12 cellular contexts compared by ENCODE assay signal in genomic region chr17:78366109-78366848, GRCh38. TPM values are rescaled to one million over a fixed set of nuclear protein-coding genes. Genes with fewer than 3 reads are reported as not detected.
DNase-seq lines count a peak whose midpoint lies in the region; ATAC-seq and TF ChIP-seq lines count a peak whose summit lies in the region.
"Had no signal": no experiment of that assay in that cellular context is flagged by ENCODE, and none has a peak within 500 bp of the region (broad histone marks: within the 10 kb centered on the region; RNA-seq: fewer than 3 reads in every experiment).

No MANE protein-coding gene starts in this region.

- intact Hi-C loops in heart left ventricle (cut with DNase I) (no loop called here), prostate gland (cut with DNase I) (no loop called here)
- intact Hi-C loops in CD4-positive, alpha-beta T cell (cut with DNase I, micrococcal nuclease): loop anchor here in 1 of 2 experiments (10.0 kb wide), 1 partner anchor 241 kb away; the partner anchor contains the start of gene TMC6

- POLR2A ChIA-PET in CD4-positive, alpha-beta T cell (lab: Charles Lee): no interaction called here

- no peaks in the 10 kb centered on the region for H3K9me3 ChIP-seq in Peyer's patch
- no peaks in the 10 kb centered on the region for H3K9me3 ChIP-seq in heart left ventricle
- no peaks in the 10 kb centered on the region for H3K9me3 ChIP-seq in prostate gland
- no peaks in the 10 kb centered on the region for H3K9me3 ChIP-seq in CD4-positive, alpha-beta T cell (ENCODE audit: control insufficient read depth, low read length)
- H3K9me3 ChIP-seq: neutrophil had no signal

- no peak for TF ChIP-seq POLR2A in Peyer's patch (IDR thresholded peaks at IDR 0.05)
- no peak for TF ChIP-seq POLR2A in heart left ventricle (IDR thresholded peaks at IDR 0.05)
- TF ChIP-seq POLR2A in prostate gland (IDR thresholded peaks at IDR 0.05): no peak

- peak in 3 of 4 donors; percentile 23 to 51 (median 44) for ATAC-seq in heart left ventricle
- no peak for ATAC-seq in HG02571 (IDR thresholded peaks at IDR 0.05; ENCODE audit: unreplicated experiment)
- ATAC-seq in HG03039 (IDR thresholded peaks at IDR 0.05; ENCODE audit: unreplicated experiment): no peak
- no peak for ATAC-seq in CD4-positive, alpha-beta T cell (ENCODE audit: poor library complexity)
- ATAC-seq: CD8-positive, alpha-beta T cell had no signal

- H3K4me3 Mint-ChIP-seq in CD4-positive, alpha-beta T cell: no peak overlapping the region
- H3K4me3 Mint-ChIP-seq: CD8-positive, alpha-beta T cell had no signal

- H3K36me3 ChIP-seq in Peyer's patch (no peaks in the 10 kb centered on the region), heart left ventricle (no peaks in the 10 kb centered on the region), prostate gland (no peaks in the 10 kb centered on the region)
- H3K36me3 ChIP-seq: neutrophil had no signal

- no peaks in the 10 kb centered on the region for H3K27me3 Mint-ChIP-seq in CD4-positive, alpha-beta T cell

- DNase-seq in GF-D8 (lab: John Stamatoyannopoulos, UW) (peak; percentile 18), Peyer's patch (no peak), heart left ventricle (peak in 2 of 5 donors; percentile 53), prostate gland (ENCODE audit: low spot score) (no peak), NCI-H774 (lab: John Stamatoyannopoulos, UW) (no peak)
- no peak for DNase-seq in CD4-positive, alpha-beta T cell
- DNase-seq: activated effector memory CD4-positive, alpha-beta T cell treated with anti-CD3 and anti-CD28 coated beads, Interleukin-2, amount 50 U/mL, for 16 hours; CD8-positive, alpha-beta T cell; NCI-H2171 had no signal

- H3K4me3 ChIP-seq in Peyer's patch (no peak overlapping the region), heart left ventricle (no peak overlapping the region), prostate gland (no peak overlapping the region)

- H3K36me3 Mint-ChIP-seq in CD4-positive, alpha-beta T cell (ENCODE audit: low read depth): no peaks in the 10 kb centered on the region
- H3K36me3 Mint-ChIP-seq: CD8-positive, alpha-beta T cell had no signal

- H3K4me1 ChIP-seq in Peyer's patch: peaks cover 0 to 4% (median 0%) of the 10 kb centered on the region in 4 donors
- peaks cover 0 to 24% (median 12%) of the 10 kb centered on the region in 12 donors for H3K4me1 ChIP-seq in heart left ventricle
- no peaks in the 10 kb centered on the region for H3K4me1 ChIP-seq in prostate gland (replicated peaks)

- no peak overlapping the region for H3K27ac Mint-ChIP-seq in CD4-positive, alpha-beta T cell
- H3K27ac Mint-ChIP-seq: CD8-positive, alpha-beta T cell had no signal

- peaks cover 7% of the 10 kb centered on the region for H3K4me1 Mint-ChIP-seq in CD4-positive, alpha-beta T cell (ENCODE audit: low read depth)

- 80 to 87% (median 82%) methylated on average over 13 to 18 of the region's 18 CpGs for WGBS in heart left ventricle, 4 donors
- WGBS in prostate gland: 69% methylated on average over 18 of the region's 18 CpGs

- H3K27ac ChIP-seq in Peyer's patch (peak overlapping the region; percentile 34 to 55 (median 47)), heart left ventricle (peak overlapping the region in 10 of 12 donors; percentile 44 to 75 (median 64)), prostate gland (peak overlapping the region; percentile 8 to 18)
- no peak overlapping the region for H3K27ac ChIP-seq in CD4-positive, alpha-beta T cell (ENCODE audit: low read depth, low read length)
- H3K27ac ChIP-seq: neutrophil had no signal

- CTCF ChIA-PET in CD4-positive, alpha-beta T cell (lab: Charles Lee): no interaction called here

- H3K27me3 ChIP-seq in Peyer's patch (no peaks in the 10 kb centered on the region), heart left ventricle (no peaks in the 10 kb centered on the region), prostate gland (replicated peaks; ENCODE audit: insufficient read depth) (no peaks in the 10 kb centered on the region)
- H3K27me3 ChIP-seq in CD4-positive, alpha-beta T cell (ENCODE audit: control insufficient read depth, insufficient read depth, low read length): peaks cover 3% of the 10 kb centered on the region

- TF ChIP-seq CTCF in Peyer's patch (IDR thresholded peaks at IDR 0.05) (no peak), heart left ventricle (IDR thresholded peaks at IDR 0.05) (no peak), prostate gland (IDR thresholded peaks at IDR 0.05) (no peak)
- no peak for TF ChIP-seq CTCF in CD4-positive, alpha-beta T cell (IDR thresholded peaks at IDR 0.05)

- no peaks in the 10 kb centered on the region for H3K9me3 Mint-ChIP-seq in CD4-positive, alpha-beta T cell
- H3K9me3 Mint-ChIP-seq: CD8-positive, alpha-beta T cell had no signal

RNA-seq across cellular contexts. Expression of gene SOCS3, which starts 6.4 kb away (rescaled TPM):
- total RNA-seq in Peyer's patch (100 to 1,000 TPM in 1 of 4 donors, 10 to 100 TPM in 2, 1 to 10 TPM in 1; 3.2 to 125 (median 20.8) TPM), heart left ventricle (100 to 1,000 TPM in 1 of 9 donors, 10 to 100 TPM in 5, 1 to 10 TPM in 3; 4.6 to 134 (median 18.4) TPM), prostate gland (10 to 100 TPM; 10.6 to 59.6 TPM)
- 10 to 100 TPM; 15.2 to 15.9 TPM for polyA plus RNA-seq in heart left ventricle
- 100 to 1,000 TPM; 414 to 427 TPM for total RNA-seq in CD4-positive, alpha-beta T cell

RNA-seq across cellular contexts. Expression of gene PGS1, which starts 12.2 kb away (rescaled TPM):
- total RNA-seq in Peyer's patch (100 to 1,000 TPM in 3 of 4 donors, 10 to 100 TPM in 1; 32.4 to 149 (median 116) TPM), heart left ventricle (10 to 100 TPM; 14.2 to 32.8 (median 17.3) TPM), prostate gland (10 to 100 TPM; 29.2 to 57.4 TPM)
- polyA plus RNA-seq in heart left ventricle: 10 to 100 TPM; 11.9 to 24.6 TPM
- total RNA-seq in CD4-positive, alpha-beta T cell: 10 to 100 TPM; 40.9 to 45.3 TPM

Comparison
In these comparisons a context has a peak if more than half of its experiments do, and no peak if none do; other contexts are left out.
1. ATAC-seq: peak in heart left ventricle (3 of 4); none in HG02571 (single experiment), HG03039 (single experiment) and CD4-positive, alpha-beta T cell (single experiment).